ENCODE assay signal across 8 cellular contexts in genomic region chr6:111871207-111871606, GRCh38. TPM values are rescaled to one million over a fixed set of nuclear protein-coding genes. Genes with fewer than 3 reads are reported as not detected.
A peak's percentile ranks its signal among the peaks of the same experiment; 100 is the strongest.
DNase-seq lines count a peak whose midpoint lies in the region; FAIRE-seq and TF ChIP-seq lines count a peak whose summit lies in the region.

No MANE protein-coding gene starts in this region.

- intact Hi-C loops in vagina (cut with DNase I), result loop anchor here (5.0 to 10.0 kb wide), 2 partner anchors 124 to 159 kb away; no protein-coding TSS in a partner anchor

- H3K4me3 ChIP-seq in NB4 (ENCODE audit: low read depth, low read length) (peak overlapping the region; percentile 41), mesodermal cell (ENCODE audit: extremely low read depth, insufficient read depth, low read length, poor library complexity, severe bottlenecking) (peak overlapping the region; percentile 69), vagina (peak overlapping the region; percentile 64 to 90)

- DNase-seq in NB4 (ENCODE audit: low read depth) (peak; percentile 83), astrocyte of the hippocampus (ENCODE audit: low read depth, low spot score) (peak; percentile 36), vagina (ENCODE audit: extremely low spot score in 2 of 2) (no peak), NCI-H226 (no peak), D721Med (ENCODE audit: insufficient read length, low spot score) (no peak), frontal cortex (ENCODE audit: low spot score in 2 of 2) (no peak)

- peaks cover 30% of the 10 kb centered on the region for H3K4me1 ChIP-seq in ES-I3 (ENCODE audit: insufficient read depth, low read length)
- peaks cover 25% of the 10 kb centered on the region for H3K4me1 ChIP-seq in mesodermal cell (ENCODE audit: control insufficient read depth, insufficient read depth, low read length, poor library complexity, severe bottlenecking)
- H3K4me1 ChIP-seq in vagina, result peaks cover 51% of the 10 kb centered on the region

- H3K27ac ChIP-seq in mesodermal cell (ENCODE audit: low read depth, low read length, severe bottlenecking) (peak overlapping the region; percentile 81), vagina (peak overlapping the region; percentile 93)

- no peak for FAIRE-seq in D721Med (lab: Jason Lieb, UNC)
- no peak for FAIRE-seq in frontal cortex (lab: Jason Lieb, UNC)

- 19 to 45% methylated on average over 2 to 3 of the region's 3 CpGs for WGBS in mesodermal cell (ENCODE audit: insufficient coverage in 2 of 2), 2 experiments

- TF ChIP-seq POLR2A in NB4 (IDR thresholded peaks at IDR 0.05; ENCODE audit: extremely low read depth, insufficient read length), result no peak
- TF ChIP-seq POLR2A in vagina (IDR thresholded peaks at IDR 0.05), result no peak

- TF ChIP-seq CTCF in NB4 (IDR thresholded peaks at IDR 0.05; ENCODE audit: low read depth, low read length) (no peak), vagina (IDR thresholded peaks at IDR 0.05) (no peak), D721Med (IDR thresholded peaks at IDR 0.05; ENCODE audit: insufficient read depth, missing control alignments) (no peak)

- H3K9me3 ChIP-seq in ES-I3 (ENCODE audit: control insufficient read depth, insufficient read depth, low read length) (no peaks in the 10 kb centered on the region), mesodermal cell (ENCODE audit: control insufficient read depth, low read length) (no peaks in the 10 kb centered on the region), vagina (no peaks in the 10 kb centered on the region)

- no peaks in the 10 kb centered on the region for H3K27me3 ChIP-seq in vagina

- no peaks in the 10 kb centered on the region for H3K36me3 ChIP-seq in ES-I3 (ENCODE audit: insufficient read depth, low read length)
- H3K36me3 ChIP-seq in mesodermal cell (ENCODE audit: control insufficient read depth, insufficient read depth, low read length), result peaks cover 7% of the 10 kb centered on the region
- H3K36me3 ChIP-seq in vagina, result no peaks in the 10 kb centered on the region

- peak overlapping the region; percentile 76; the same call in 1 of the 2 replicates for H3K9ac ChIP-seq in ES-I3 (ENCODE audit: low read depth, low read length)

RNA-seq across cellular contexts. Expression of gene FYN, which starts 2.0 kb away (rescaled TPM):
- 145 TPM for polyA plus RNA-seq in mesodermal cell (2013, experiment 1 of 2)
- 124 TPM for polyA plus RNA-seq in mesodermal cell (2013, experiment 2 of 2)
- total RNA-seq in vagina (130 TPM), frontal cortex (319 TPM)

Comparison
In these comparisons a context has a peak if more than half of its experiments do, and no peak if none do; other contexts are left out.
1. DNase-seq: peak in NB4 (single experiment) and astrocyte of the hippocampus (single experiment); none in vagina (0 of 2), NCI-H226 (single experiment), D721Med (single experiment) and frontal cortex (0 of 2).
2. Peak in every context shown above with its lines, with median percentiles within 50 percentile points of each other: H3K4me3 ChIP-seq.